8 cellular contexts compared by ENCODE assay signal in the genomic region with DNA sequence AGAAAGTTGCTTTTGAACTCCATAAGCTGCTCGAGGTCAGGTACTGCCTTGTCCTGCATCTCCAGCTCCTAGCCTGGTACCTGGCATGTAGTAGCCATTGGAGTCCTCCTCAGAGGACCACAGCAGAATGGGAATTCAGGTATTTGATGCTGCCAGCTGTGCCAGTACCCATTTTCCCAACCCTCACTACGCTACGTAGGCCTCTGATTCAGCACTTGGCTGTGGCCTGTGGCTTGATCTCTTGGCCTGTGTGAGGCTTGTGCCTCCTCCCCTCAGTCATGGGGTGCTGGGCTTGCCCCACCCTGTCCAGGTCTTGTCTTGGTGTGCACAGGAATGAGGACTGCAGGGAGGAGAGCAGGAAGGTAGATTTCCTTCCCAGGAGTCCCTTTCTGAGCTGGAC. TPM values are rescaled to one million over a fixed set of nuclear protein-coding genes. Genes with fewer than 3 reads are reported as not detected.
DNase-seq lines count a peak whose midpoint lies in the region; ATAC-seq and TF ChIP-seq lines count a peak whose summit lies in the region.

No MANE protein-coding gene starts in this region.

- peaks cover 55% of the 10 kb centered on the region for H3K4me1 Mint-ChIP-seq in CD14-positive monocyte
- H3K4me1 Mint-ChIP-seq in activated CD4-positive, alpha-beta memory T cell treated with anti-CD3 and anti-CD28 coated beads for 36 hours (ENCODE audit: low read depth), result peaks cover 75% of the 10 kb centered on the region

- peak overlapping the region; percentile 32 to 51 for H3K4me3 Mint-ChIP-seq in CD14-positive monocyte
- H3K4me3 Mint-ChIP-seq in activated CD4-positive, alpha-beta memory T cell treated with anti-CD3 and anti-CD28 coated beads for 36 hours, result peak overlapping the region; percentile 30

- intact Hi-C loops in CD14-positive monocyte (cut with micrococcal nuclease), result no loop called here
- intact Hi-C loops in activated CD4-positive, alpha-beta memory T cell treated with anti-CD3 and anti-CD28 coated beads for 36 hours (cut with micrococcal nuclease), result no loop called here
- intact Hi-C loops in left ventricle myocardium superior (cut with micrococcal nuclease), result no loop called here

- POLR2A ChIA-PET in activated CD4-positive, alpha-beta memory T cell treated with anti-CD3 and anti-CD28 coated beads for 36 hours (lab: Charles Lee), result interaction anchor here (0.9 to 3.0 kb wide), 5 partner anchors 8 to 327 kb away, joined by 3 to 12 read pairs (median 3); no protein-coding TSS in a partner anchor

- peak overlapping the region; percentile 82 to 93 (median 91) for H3K27ac Mint-ChIP-seq in CD14-positive monocyte
- peak overlapping the region; percentile 89 for H3K27ac Mint-ChIP-seq in activated CD4-positive, alpha-beta memory T cell treated with anti-CD3 and anti-CD28 coated beads for 36 hours

- H3K36me3 Mint-ChIP-seq in CD14-positive monocyte, result peaks cover 51 to 70% of the 10 kb centered on the region in 2 donors
- peaks cover 24% of the 10 kb centered on the region for H3K36me3 Mint-ChIP-seq in activated CD4-positive, alpha-beta memory T cell treated with anti-CD3 and anti-CD28 coated beads for 36 hours

- CTCF ChIA-PET in activated CD4-positive, alpha-beta memory T cell treated with anti-CD3 and anti-CD28 coated beads for 36 hours (lab: Charles Lee), result interaction anchor here (0.7 to 6.9 kb wide), 4 partner anchors 9 to 50 kb away, joined by 3 to 37 read pairs (median 8); no protein-coding TSS in a partner anchor

- ATAC-seq in GM19397 (IDR thresholded peaks at IDR 0.05; ENCODE audit: unreplicated experiment) (peak; percentile 37), HG03378 (IDR thresholded peaks at IDR 0.05; ENCODE audit: unreplicated experiment) (peak; percentile 45), left ventricle myocardium superior (peak; percentile 48)

- TF ChIP-seq CTCF in CD14-positive monocyte (IDR thresholded peaks at IDR 0.05), result no peak

- DNase-seq in CD14-positive monocyte (ENCODE audit: low spot score) (peak; percentile 59), left ventricle myocardium superior (peak; percentile 45), NCI-H446 (lab: John Stamatoyannopoulos, UW) (no peak), SHP77 (lab: John Stamatoyannopoulos, UW) (no peak)
- DNase-seq in activated CD4-positive, alpha-beta memory T cell treated with anti-CD3 and anti-CD28 coated beads for 36 hours, result peak; percentile 59
- DNase-seq in central memory CD4-positive, alpha-beta T cell, result no peak

- H3K27me3 Mint-ChIP-seq in CD14-positive monocyte (ENCODE audit: low read depth in 3 of 3), result peaks cover 0 to 2% (median 0%) of the 10 kb centered on the region in 3 donors
- H3K27me3 Mint-ChIP-seq in activated CD4-positive, alpha-beta memory T cell treated with anti-CD3 and anti-CD28 coated beads for 36 hours, result no peaks in the 10 kb centered on the region

- peaks cover 0 to 3% (median 0%) of the 10 kb centered on the region in 7 donors for H3K9me3 Mint-ChIP-seq in CD14-positive monocyte
- no peaks in the 10 kb centered on the region for H3K9me3 Mint-ChIP-seq in activated CD4-positive, alpha-beta memory T cell treated with anti-CD3 and anti-CD28 coated beads for 36 hours

RNA-seq across cellular contexts. Expression of gene OTULIN, which starts 11.8 kb away (rescaled TPM):
- 10 to 100 TPM; 13.7 to 14.2 TPM for polyA plus RNA-seq in CD14-positive monocyte
- total RNA-seq in activated CD4-positive, alpha-beta memory T cell treated with anti-CD3 and anti-CD28 coated beads for 36 hours, result 10 to 100 TPM; 53.3 to 53.6 TPM
- total RNA-seq in left ventricle myocardium superior, result 23.5 TPM

Comparison
In these comparisons a context has a peak if more than half of its experiments do, and no peak if none do; other contexts are left out.
1. DNase-seq: peak in CD14-positive monocyte (single experiment), activated CD4-positive, alpha-beta memory T cell treated with anti-CD3 and anti-CD28 coated beads for 36 hours (single experiment) and left ventricle myocardium superior (single experiment); none in NCI-H446 (0 of 2), central memory CD4-positive, alpha-beta T cell (single experiment) and SHP77 (0 of 2).
2. Peak in every context shown above with its lines, with median percentiles within 50 percentile points of each other: ATAC-seq.